Comparison of ENCODE assay signal across 9 cellular contexts in genomic region chr1:21865943-21866628, GRCh38. TPM values are rescaled to one million over a fixed set of nuclear protein-coding genes. Genes with fewer than 3 reads are reported as not detected.
A peak's percentile ranks its signal among the peaks of the same experiment; 100 is the strongest.
DNase-seq lines count a peak whose midpoint lies in the region; ATAC-seq lines count a peak whose summit lies in the region.
"Had no signal": no experiment of that assay in that cellular context is flagged by ENCODE, and none has a peak within 500 bp of the region (broad histone marks: within the 10 kb centered on the region; RNA-seq: fewer than 3 reads in every experiment).

No MANE protein-coding gene starts in this region.

- no peaks in the 10 kb centered on the region for H3K36me3 Mint-ChIP-seq in activated T-helper 2 cell treated with anti-CD3 and anti-CD28 coated beads, Interferon-gamma antibody, Interleukin-2, Interleukin-4, amounts not matched to agents 10 μg/mL and 5 μg/mL and 100 μg/mL, durations not matched to agents 14 hours and 24 hours and 36 hours (ENCODE audit: low read depth)

- peaks cover 39% of the 10 kb centered on the region for H3K36me3 ChIP-seq in iPS-20b (ENCODE audit: insufficient read depth, low read depth, low read length)

- peaks cover 12% of the 10 kb centered on the region for H3K4me1 ChIP-seq in iPS-20b (ENCODE audit: insufficient read depth, low read length)

- H3K9me3 ChIP-seq in iPS-20b (ENCODE audit: insufficient read depth, low read depth, low read length), result no peaks in the 10 kb centered on the region

- H3K4me3 ChIP-seq in iPS-20b (ENCODE audit: low read length), result peak overlapping the region; percentile 15; the same call in 1 of the 2 replicates

- H3K27me3 ChIP-seq in iPS-20b (ENCODE audit: insufficient read depth, low read length), result no peaks in the 10 kb centered on the region

- no peak overlapping the region for H3K27ac Mint-ChIP-seq in activated T-helper 2 cell treated with anti-CD3 and anti-CD28 coated beads, Interferon-gamma antibody, Interleukin-2, Interleukin-4, amounts not matched to agents 10 μg/mL and 5 μg/mL and 100 μg/mL, durations not matched to agents 14 hours and 24 hours and 36 hours

- no peaks in the 10 kb centered on the region for H3K9me3 Mint-ChIP-seq in activated T-helper 2 cell treated with anti-CD3 and anti-CD28 coated beads, Interferon-gamma antibody, Interleukin-2, Interleukin-4, amounts not matched to agents 10 μg/mL and 5 μg/mL and 100 μg/mL, durations not matched to agents 14 hours and 24 hours and 36 hours

- H3K4me1 Mint-ChIP-seq in activated T-helper 2 cell treated with anti-CD3 and anti-CD28 coated beads, Interferon-gamma antibody, Interleukin-2, Interleukin-4, amounts not matched to agents 10 μg/mL and 5 μg/mL and 100 μg/mL, durations not matched to agents 14 hours and 24 hours and 36 hours (ENCODE audit: low read depth), result no peaks in the 10 kb centered on the region

- DNase-seq in NCI-H2227 (lab: John Stamatoyannopoulos, UW; ENCODE audit: unreplicated experiment), result peak; percentile 28
- DNase-seq in activated CD4-positive, CD25-positive, alpha-beta regulatory T cell treated with anti-CD3 and anti-CD28 coated beads, Interleukin-2, amount 50 U/mL, for 72 hours, result no peak
- no peak for DNase-seq in left lobe of liver (ENCODE audit: low spot score)
- no peak for DNase-seq in activated T-helper 2 cell treated with anti-CD3 and anti-CD28 coated beads, Interferon-gamma antibody, Interleukin-2, Interleukin-4, amounts not matched to agents 10 μg/mL and 5 μg/mL and 100 μg/mL, durations not matched to agents 14 hours and 24 hours and 36 hours (ENCODE audit: low spot score)
- no peak for DNase-seq in G401 (ENCODE audit: low spot score)

- no peaks in the 10 kb centered on the region for H3K27me3 Mint-ChIP-seq in activated T-helper 2 cell treated with anti-CD3 and anti-CD28 coated beads, Interferon-gamma antibody, Interleukin-2, Interleukin-4, amounts not matched to agents 10 μg/mL and 5 μg/mL and 100 μg/mL, durations not matched to agents 14 hours and 24 hours and 36 hours (ENCODE audit: low read depth)

- no peak overlapping the region for H3K4me3 Mint-ChIP-seq in activated T-helper 2 cell treated with anti-CD3 and anti-CD28 coated beads, Interferon-gamma antibody, Interleukin-2, Interleukin-4, amounts not matched to agents 10 μg/mL and 5 μg/mL and 100 μg/mL, durations not matched to agents 14 hours and 24 hours and 36 hours (ENCODE audit: low read depth)

- peak overlapping the region; percentile 23; the same call in 1 of the 2 replicates for H3K9ac ChIP-seq in iPS-20b (ENCODE audit: low read depth, low read length)

- intact Hi-C loops in activated T-helper 2 cell treated with anti-CD3 and anti-CD28 coated beads, Interferon-gamma antibody, Interleukin-2, Interleukin-4, amounts not matched to agents 10 μg/mL and 5 μg/mL and 100 μg/mL, durations not matched to agents 14 hours and 24 hours and 36 hours (cut with micrococcal nuclease), result no loop called here

- H3K27ac ChIP-seq in iPS-20b (ENCODE audit: low read length), result no peak overlapping the region

- ATAC-seq in GM18870 (IDR thresholded peaks at IDR 0.05; ENCODE audit: unreplicated experiment) (peak; percentile 65), HG02623 (IDR thresholded peaks at IDR 0.05; ENCODE audit: unreplicated experiment) (peak; percentile 71), left lobe of liver (no peak)

- in situ Hi-C loops in G401 (cut with HindIII; ENCODE audit: low sequenced_read_pairs), result no loop called here

RNA-seq across cellular contexts. Expression of gene LDLRAD2, which starts 54.0 kb away (rescaled TPM):
- not detected for total RNA-seq in left lobe of liver
- not detected in 2 replicates for total RNA-seq in activated T-helper 2 cell treated with anti-CD3 and anti-CD28 coated beads, Interferon-gamma antibody, Interleukin-2, Interleukin-4, amounts not matched to agents 10 μg/mL and 5 μg/mL and 100 μg/mL, durations not matched to agents 14 hours and 24 hours and 36 hours
- not detected in 2 replicates for total RNA-seq in G401 (2014; rRNA removed; shearing (Covaris generic))
- total RNA-seq: dermis microvascular lymphatic vessel endothelial cell had no signal
